ENCODE assay signal across 8 cellular contexts in genomic region chr3:45690331-45691035, GRCh38. TPM values are rescaled to one million over a fixed set of nuclear protein-coding genes. Genes with fewer than 3 reads are reported as not detected.
DNase-seq lines count a peak whose midpoint lies in the region; TF ChIP-seq lines count a peak whose summit lies in the region.

No MANE protein-coding gene starts in this region.

- H3K4me2 ChIP-seq in parathyroid adenoma (ENCODE audit: low read length): peak overlapping the region; percentile 66

- H3K9me3 ChIP-seq in endocrine pancreas (ENCODE audit: control insufficient read depth, low read length): no peaks in the 10 kb centered on the region
- no peaks in the 10 kb centered on the region for H3K9me3 ChIP-seq in parathyroid adenoma (ENCODE audit: control insufficient read depth, low read length)

- CTCF ChIA-PET in activated naive CD4-positive, alpha-beta T cell treated with anti-CD3 and anti-CD28 coated beads for 36 hours (lab: Charles Lee): interaction anchor here (0.6 to 3.5 kb wide), 11 partner anchors 12 to 669 kb away, joined by 3 to 17 read pairs (median 3); no protein-coding TSS in a partner anchor

- intact Hi-C loops in activated naive CD4-positive, alpha-beta T cell treated with anti-CD3 and anti-CD28 coated beads for 36 hours (cut with micrococcal nuclease): loop anchor here (5.0 kb wide), 5 partner anchors 172 to 607 kb away; partner anchors contain the start of gene FYCO1

- H3K27me3 ChIP-seq in endocrine pancreas (ENCODE audit: control insufficient read depth, insufficient read depth, low read length): no peaks in the 10 kb centered on the region
- no peaks in the 10 kb centered on the region for H3K27me3 ChIP-seq in parathyroid adenoma (ENCODE audit: control insufficient read depth, insufficient read depth, low read length)

- DNase-seq in activated naive CD4-positive, alpha-beta T cell treated with anti-CD3 and anti-CD28 coated beads for 36 hours: peak; percentile 23
- no peak for DNase-seq in activated naive CD4-positive, alpha-beta T cell (lab: John Stamatoyannopoulos, UW)
- DNase-seq in RPMI8226 (peak; percentile 60), GOT3 (lab: John Stamatoyannopoulos, UW) (no peak)
- DNase-seq in activated CD4-positive, CD25-positive, alpha-beta regulatory T cell (lab: John Stamatoyannopoulos, UW): no peak
- no peak for DNase-seq in stimulated activated CD4-positive, alpha-beta T cell treated with anti-CD3 and anti-CD28 coated beads, Interleukin-4, amount 100 ng/mL, for 24 hours

- no peaks in the 10 kb centered on the region for H3K36me3 ChIP-seq in endocrine pancreas (ENCODE audit: control insufficient read depth, insufficient read depth, low read length)
- H3K36me3 ChIP-seq in parathyroid adenoma (ENCODE audit: control insufficient read depth, insufficient read depth, low read length): no peaks in the 10 kb centered on the region

- TF ChIP-seq CTCF in parathyroid adenoma (IDR thresholded peaks at IDR 0.05): no peak

- H3K9me3 Mint-ChIP-seq in activated naive CD4-positive, alpha-beta T cell treated with anti-CD3 and anti-CD28 coated beads for 36 hours: no peaks in the 10 kb centered on the region

- peaks cover 49% of the 10 kb centered on the region for H3K79me2 ChIP-seq in parathyroid adenoma

- H3K4me3 ChIP-seq in endocrine pancreas (ENCODE audit: control insufficient read depth, insufficient read depth, low read length) (peak overlapping the region; percentile 89), parathyroid adenoma (ENCODE audit: low read depth, low read length) (peak overlapping the region; percentile 74)

- H2AFZ ChIP-seq in parathyroid adenoma: no peak overlapping the region

- H3K4me3 Mint-ChIP-seq in activated naive CD4-positive, alpha-beta T cell treated with anti-CD3 and anti-CD28 coated beads for 36 hours: peak overlapping the region; percentile 83

- H3K36me3 Mint-ChIP-seq in activated naive CD4-positive, alpha-beta T cell treated with anti-CD3 and anti-CD28 coated beads for 36 hours (ENCODE audit: low read depth): peaks cover 31% of the 10 kb centered on the region

- H3K4me1 ChIP-seq in endocrine pancreas (ENCODE audit: control insufficient read depth, insufficient read depth, low read length) (peaks cover 11% of the 10 kb centered on the region), parathyroid adenoma (peaks cover 14% of the 10 kb centered on the region)

- H3K27me3 Mint-ChIP-seq in activated naive CD4-positive, alpha-beta T cell treated with anti-CD3 and anti-CD28 coated beads for 36 hours (ENCODE audit: low read depth): peaks cover 3% of the 10 kb centered on the region

- peaks cover 54% of the 10 kb centered on the region for H3K4me1 Mint-ChIP-seq in activated naive CD4-positive, alpha-beta T cell treated with anti-CD3 and anti-CD28 coated beads for 36 hours (ENCODE audit: low read depth)

- H3K27ac ChIP-seq in parathyroid adenoma: peak overlapping the region; percentile 91

- H3K27ac Mint-ChIP-seq in activated naive CD4-positive, alpha-beta T cell treated with anti-CD3 and anti-CD28 coated beads for 36 hours: peak overlapping the region; percentile 90

- no peak overlapping the region for H3K9ac ChIP-seq in endocrine pancreas (ENCODE audit: control insufficient read depth, insufficient read depth, low read length)
- no peak overlapping the region for H3K9ac ChIP-seq in parathyroid adenoma

RNA-seq across cellular contexts. Expression of gene SACM1L, which starts 1.3 kb away (rescaled TPM):
- total RNA-seq in activated naive CD4-positive, alpha-beta T cell treated with anti-CD3 and anti-CD28 coated beads for 36 hours: 10 to 100 TPM; 44.9 to 51.0 TPM

Comparison
In these comparisons a context has a peak if more than half of its experiments do, and no peak if none do; other contexts are left out.
1. DNase-seq: peak in activated naive CD4-positive, alpha-beta T cell treated with anti-CD3 and anti-CD28 coated beads for 36 hours (single experiment) and RPMI8226 (single experiment); none in activated naive CD4-positive, alpha-beta T cell (0 of 4), activated CD4-positive, CD25-positive, alpha-beta regulatory T cell (0 of 4), stimulated activated CD4-positive, alpha-beta T cell treated with anti-CD3 and anti-CD28 coated beads, Interleukin-4, amount 100 ng/mL, for 24 hours (single experiment) and GOT3 (single experiment).